Comparison of ENCODE assay signal across 1 cellular context in the genomic region with DNA sequence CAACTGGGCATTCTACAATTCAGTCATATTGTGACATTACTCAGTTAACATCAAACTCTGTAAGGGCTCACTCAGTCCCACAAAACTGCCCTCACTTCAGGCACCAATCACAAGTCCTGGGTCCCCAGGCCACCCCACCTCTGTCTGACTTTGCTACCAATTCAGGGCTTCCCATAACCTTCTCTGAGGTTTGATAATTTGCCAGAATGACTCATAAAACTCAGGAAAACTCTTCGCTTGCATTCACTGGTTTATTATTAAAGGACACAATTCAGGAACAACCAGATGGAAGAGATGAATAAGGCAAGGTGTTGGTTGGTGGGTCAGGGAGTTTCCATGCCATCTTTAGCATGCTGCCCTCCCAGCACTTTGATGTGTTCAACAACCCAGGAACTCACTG.
TF ChIP-seq lines count a peak whose summit lies in the region.

No MANE protein-coding gene starts in this region.

TF ChIP-seq in K562, 482 proteins besides CTCF, POLR2A, EP300 and RAD21 (continued from another document):
- TF ChIP-seq TCFL5 (CRISPR knock-in tag; conservative IDR thresholded peaks at IDR 0.05) (no peak), MYC (IDR thresholded peaks at IDR 0.05; ENCODE audit: low read depth, low read length) (no peak), MYC (CRISPR knock-in tag; IDR thresholded peaks at IDR 0.05; ENCODE audit: borderline replicate concordance, low read depth) (no peak), TEAD4 (IDR thresholded peaks at IDR 0.05; ENCODE audit: low read length) (no peak), TEAD4 (CRISPR knock-in tag; IDR thresholded peaks at IDR 0.05; ENCODE audit: borderline replicate concordance) (no peak), ZKSCAN3 (CRISPR knock-in tag; IDR thresholded peaks at IDR 0.05) (no peak), ZNF146 (CRISPR knock-in tag; IDR thresholded peaks at IDR 0.05; ENCODE audit: unreplicated experiment) (no peak), MECOM (CRISPR knock-in tag; IDR thresholded peaks at IDR 0.05) (no peak), ZC3H4 (CRISPR knock-in tag; IDR thresholded peaks at IDR 0.05; ENCODE audit: borderline replicate concordance) (no peak), ZNF696 (CRISPR knock-in tag; conservative IDR thresholded peaks at IDR 0.05) (no peak), HNRNPK (IDR thresholded peaks at IDR 0.05; ENCODE audit: low read depth, low read length, poor library complexity, severe bottlenecking) (no peak), ZNF175 (CRISPR knock-in tag; IDR thresholded peaks at IDR 0.05; ENCODE audit: low read depth) (no peak), NONO (IDR thresholded peaks at IDR 0.05; ENCODE audit: low read depth in 2 of 2, low read length in 1 of 2) (no peak)
- TF ChIP-seq, protein P1, sequence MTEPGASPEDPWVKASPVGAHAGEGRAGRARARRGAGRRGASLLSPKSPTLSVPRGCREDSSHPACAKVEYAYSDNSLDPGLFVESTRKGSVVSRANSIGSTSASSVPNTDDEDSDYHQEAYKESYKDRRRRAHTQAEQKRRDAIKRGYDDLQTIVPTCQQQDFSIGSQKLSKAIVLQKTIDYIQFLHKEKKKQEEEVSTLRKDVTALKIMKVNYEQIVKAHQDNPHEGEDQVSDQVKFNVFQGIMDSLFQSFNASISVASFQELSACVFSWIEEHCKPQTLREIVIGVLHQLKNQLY (CRISPR knock-in tag; conservative IDR thresholded peaks at IDR 0.05): no peak
TF ChIP-seq in K562: peak in this region for 0.
